ENCODE assay signal across 8 cellular contexts in the genomic region with DNA sequence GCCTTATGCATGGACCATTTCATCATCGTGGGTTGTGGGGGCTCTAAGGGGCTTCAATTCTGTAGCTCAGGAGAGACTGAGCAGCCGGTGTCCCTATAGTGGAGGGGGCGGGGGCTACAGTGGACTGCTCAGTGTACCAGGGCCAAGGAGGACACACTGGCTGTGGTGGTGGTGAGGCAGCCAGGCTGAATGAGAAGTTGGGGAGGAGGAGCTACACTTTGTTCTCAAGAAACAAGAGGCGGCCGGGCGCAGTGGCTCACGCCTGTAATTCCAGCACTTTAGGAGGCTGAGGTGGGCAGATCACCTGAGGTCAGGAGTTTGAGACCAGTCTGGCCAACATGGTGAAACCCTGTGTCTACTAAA. TPM values are rescaled to one million over a fixed set of nuclear protein-coding genes. Genes with fewer than 3 reads are reported as not detected.
DNase-seq lines count a peak whose midpoint lies in the region; ATAC-seq, FAIRE-seq and TF ChIP-seq lines count a peak whose summit lies in the region.
"Not testable (repeated sequence)": the region's sequence is repeated elsewhere in the genome, so short reads cannot be mapped to it uniquely, and the experiment has no call there.

No MANE protein-coding gene starts in this region.

- peak overlapping the region; percentile 58 for H3K27ac Mint-ChIP-seq in astrocyte (ENCODE audit: unreplicated experiment)
- H3K27ac Mint-ChIP-seq in neural crest cell (ENCODE audit: unreplicated experiment): peak overlapping the region; percentile 85
- H3K27ac Mint-ChIP-seq in stimulated activated naive CD8-positive, alpha-beta T cell treated with anti-CD3 and anti-CD28 coated beads, Interleukin-15, amount 100 ng/mL, for 72 hours: not testable (repeated sequence)

- peak overlapping the region; percentile 50 for H3K4me3 Mint-ChIP-seq in astrocyte (ENCODE audit: unreplicated experiment)
- peak overlapping the region; percentile 90 for H3K4me3 Mint-ChIP-seq in neural crest cell
- H3K4me3 Mint-ChIP-seq in stimulated activated naive CD8-positive, alpha-beta T cell treated with anti-CD3 and anti-CD28 coated beads, Interleukin-15, amount 100 ng/mL, for 72 hours: peak overlapping the region; percentile 47 to 77

- not testable (repeated sequence) for H3K27me3 ChIP-seq in astrocyte (ENCODE audit: insufficient read depth, low read length); iPS-18a (ENCODE audit: control insufficient read depth, insufficient read depth, low read length)

- not testable (repeated sequence) for H3K36me3 ChIP-seq in HEK293 (ENCODE audit: control insufficient read depth in 2 of 2, insufficient read depth in 1 of 2, low read length in 2 of 2); OCI-LY7 (ENCODE audit: insufficient read depth, low read length); astrocyte (ENCODE audit: insufficient read depth, low read length); iPS-18a (ENCODE audit: control insufficient read depth, low read depth, low read length)

- intact Hi-C loops in OCI-LY7 (cut with micrococcal nuclease; ENCODE audit: unreplicated experiment): loop anchor here (2.0 kb wide), 1 partner anchor 50 kb away; no protein-coding TSS in a partner anchor

- H3K27ac ChIP-seq in HEK293 (ENCODE audit: extremely low read depth, low read depth, low read length); OCI-LY7 (ENCODE audit: low read depth, low read length, poor library complexity, severe bottlenecking); astrocyte (ENCODE audit: low read depth, low read length); iPS-18a (ENCODE audit: low read length): not testable (repeated sequence)

- H3K4me2 ChIP-seq in OCI-LY7 (ENCODE audit: low read length) (peak overlapping the region; percentile 67; the same call in 1 of the 2 replicates), astrocyte (ENCODE audit: low read length) (peak overlapping the region; percentile 75)

- peak; percentile 39 for DNase-seq in Ammon's horn (ENCODE audit: low spot score)
- DNase-seq in OCI-LY7 (ENCODE audit: low spot score); astrocyte (ENCODE audit: low read depth); epithelial cell of proximal tubule (ENCODE audit: low read depth); neural crest cell (ENCODE audit: low read depth, low spot score); stimulated activated naive CD8-positive, alpha-beta T cell treated with anti-CD3 and anti-CD28 coated beads, Interleukin-15, amount 100 ng/mL, for 72 hours: not testable (repeated sequence)

- H3K4me1 ChIP-seq in HEK293 (ENCODE audit: control insufficient read depth, insufficient read depth, low read length); astrocyte (ENCODE audit: insufficient read depth, low read length); iPS-18a (ENCODE audit: control insufficient read depth, low read depth, low read length): not testable (repeated sequence)
- peaks cover 29% of the 10 kb centered on the region for H3K4me1 ChIP-seq in OCI-LY7 (ENCODE audit: insufficient read depth, low read length, poor library complexity, severe bottlenecking)

- not testable (repeated sequence) for H3K79me2 ChIP-seq in OCI-LY7 (ENCODE audit: insufficient read depth, low read depth, low read length); astrocyte (ENCODE audit: insufficient read depth, low read length)

- H3K4me1 Mint-ChIP-seq in astrocyte (ENCODE audit: low read depth, unreplicated experiment): not testable (repeated sequence)
- H3K4me1 Mint-ChIP-seq in neural crest cell: peaks cover 56% of the 10 kb centered on the region
- peaks cover 60% of the 10 kb centered on the region for H3K4me1 Mint-ChIP-seq in stimulated activated naive CD8-positive, alpha-beta T cell treated with anti-CD3 and anti-CD28 coated beads, Interleukin-15, amount 100 ng/mL, for 72 hours

- not testable (repeated sequence) for BruUV-seq in OCI-LY7 (replicated peaks; lab: Mats Ljungman, UMichigan)

- TF ChIP-seq CTCF in HEK293 (tag by site-specific recombination; IDR thresholded peaks at IDR 0.05); OCI-LY7 (conservative IDR thresholded peaks at IDR 0.05; ENCODE audit: low read length); astrocyte (IDR thresholded peaks at IDR 0.05; ENCODE audit: insufficient read depth, low read depth, low read length); epithelial cell of proximal tubule (conservative IDR thresholded peaks at IDR 0.05; ENCODE audit: low read depth, low read length); neural crest cell (conservative IDR thresholded peaks at IDR 0.05): not testable (repeated sequence)

- H3K36me3 Mint-ChIP-seq in astrocyte (ENCODE audit: low read depth, unreplicated experiment); neural crest cell (ENCODE audit: low read depth): not testable (repeated sequence)

- not testable (repeated sequence) for H3K4me3 ChIP-seq in HEK293 (ENCODE audit: low read depth, low read length); OCI-LY7 (ENCODE audit: low read depth, low read length, poor library complexity, severe bottlenecking); astrocyte (ENCODE audit: insufficient read depth, low read depth, low read length)
- H3K4me3 ChIP-seq in epithelial cell of proximal tubule (ENCODE audit: low read depth, low read length) (peak overlapping the region; percentile 36), iPS-18a (ENCODE audit: low read length) (peak overlapping the region; percentile 60)

- ATAC-seq in stimulated activated naive CD8-positive, alpha-beta T cell treated with anti-CD3 and anti-CD28 coated beads, Interleukin-15, amount 100 ng/mL, for 72 hours: not testable (repeated sequence)

- H3K27me3 Mint-ChIP-seq in astrocyte (ENCODE audit: low read depth, unreplicated experiment): not testable (repeated sequence)
- peaks cover 12% of the 10 kb centered on the region for H3K27me3 Mint-ChIP-seq in neural crest cell (ENCODE audit: low read depth)
- H3K27me3 Mint-ChIP-seq in stimulated activated naive CD8-positive, alpha-beta T cell treated with anti-CD3 and anti-CD28 coated beads, Interleukin-15, amount 100 ng/mL, for 72 hours: peaks cover 79% of the 10 kb centered on the region

- POLR2A ChIA-PET in HEK293 (lab: Yijun Ruan, JAX): interaction anchor here (0.5 to 1.6 kb wide), 4 partner anchors 18 to 49 kb away, joined by 3 to 5 read pairs (median 4); a partner anchor contains a TSS
- POLR2A ChIA-PET in OCI-LY7 (lab: Charles Lee): not testable (repeated sequence)

- not testable (repeated sequence) for H3K9ac ChIP-seq in astrocyte (ENCODE audit: low read length); iPS-18a (ENCODE audit: low read length)

- not testable (repeated sequence) for FAIRE-seq in astrocyte (lab: Jason Lieb, UNC)

- not testable (repeated sequence) for H2AFZ ChIP-seq in OCI-LY7 (ENCODE audit: low read length); astrocyte (ENCODE audit: low read depth, low read length)

- H3K9me2 ChIP-seq in OCI-LY7 (ENCODE audit: insufficient read depth, low read length): not testable (repeated sequence)

- CTCF ChIA-PET in HEK293 (lab: Yijun Ruan, JAX): interaction anchor here (0.7 to 6.6 kb wide), 31 partner anchors 9 to 472 kb away, joined by 3 to 70 read pairs (median 5); a partner anchor contains a TSS
- CTCF ChIA-PET in OCI-LY7 (lab: Charles Lee; ENCODE audit: unreplicated experiment): not testable (repeated sequence)

- H3K9me3 Mint-ChIP-seq in astrocyte (ENCODE audit: unreplicated experiment); neural crest cell; stimulated activated naive CD8-positive, alpha-beta T cell treated with anti-CD3 and anti-CD28 coated beads, Interleukin-15, amount 100 ng/mL, for 72 hours: not testable (repeated sequence)

- not testable (repeated sequence) for H4K20me1 ChIP-seq in OCI-LY7 (ENCODE audit: insufficient read depth, low read length); astrocyte (ENCODE audit: insufficient read depth, low read length)

- H3K9me3 ChIP-seq in HEK293 (ENCODE audit: control insufficient read depth, insufficient read depth, low read depth, low read length); OCI-LY7 (ENCODE audit: low read length); astrocyte (ENCODE audit: insufficient read depth, low read depth, low read length); iPS-18a (ENCODE audit: control insufficient read depth, low read depth, low read length): not testable (repeated sequence)

TF ChIP-seq in HEK293, 187 proteins besides CTCF, POLR2A, EP300 and RAD21 (continues in another document):
- 0 out of 2 replicates have a peak, but pooled peaks have one; percentile 6 for TF ChIP-seq ZEB2 (tag by site-specific recombination; IDR thresholded peaks at IDR 0.05)
- TF ChIP-seq ZNF248 (tag by site-specific recombination; IDR thresholded peaks at IDR 0.05): 0 out of 2 replicates have a peak, but pooled peaks have one; percentile 25

RNA-seq across cellular contexts. Expression of a gene that starts 8.8 kb away (rescaled TPM):
- not detected in 2 replicates for total RNA-seq in OCI-LY7 (2014; rRNA removed; shearing (Covaris generic))
- total RNA-seq in OCI-LY7 (2022): not detected in 2 replicates
- not detected in 2 replicates for total RNA-seq in astrocyte
- not detected in 2 replicates for total RNA-seq in epithelial cell of proximal tubule
- 0.84 and 1.6 TPM in 2 replicates for total RNA-seq in neural crest cell

RNA-seq across cellular contexts. Expression of a gene that starts 11.2 kb away (rescaled TPM):
- 11.6 and 20.9 TPM in 2 replicates for total RNA-seq in OCI-LY7 (2014; rRNA removed; shearing (Covaris generic))
- total RNA-seq in OCI-LY7 (2022) (36.2 and 44.2 TPM in 2 replicates), astrocyte (26.3 and 28.3 TPM in 2 replicates), epithelial cell of proximal tubule (11.6 and 13.3 TPM in 2 replicates), neural crest cell (8.1 and 9.6 TPM in 2 replicates)

RNA-seq across cellular contexts. Expression of a gene that starts 27.0 kb away (rescaled TPM):
- total RNA-seq in OCI-LY7 (2014; rRNA removed; shearing (Covaris generic)): 17.1 and 21.2 TPM in 2 replicates
- total RNA-seq in OCI-LY7 (2022): 16.2 and 17.8 TPM in 2 replicates
- 9.2 and 11.7 TPM in 2 replicates for total RNA-seq in astrocyte
- 1.7 and 3.3 TPM in 2 replicates for total RNA-seq in epithelial cell of proximal tubule
- total RNA-seq in neural crest cell: 21.7 and 22.7 TPM in 2 replicates

RNA-seq across cellular contexts. Expression of a gene that starts 27.4 kb away (rescaled TPM):
- total RNA-seq in OCI-LY7 (2014; rRNA removed; shearing (Covaris generic)): 5.9 and 8.3 TPM in 2 replicates
- total RNA-seq in OCI-LY7 (2022): 2.5 and 4.4 TPM in 2 replicates
- total RNA-seq in astrocyte: 0.73 and 1.4 TPM in 2 replicates
- 2.7 and 10.3 TPM in 2 replicates for total RNA-seq in epithelial cell of proximal tubule
- total RNA-seq in neural crest cell: 1.0 and 1.3 TPM in 2 replicates

RNA-seq across cellular contexts. Expression of a gene that starts 32.2 kb away (rescaled TPM):
- total RNA-seq in OCI-LY7 (2014; rRNA removed; shearing (Covaris generic)): 5.5 and 14.7 TPM in 2 replicates
- total RNA-seq in OCI-LY7 (2022) (3.6 and 4.8 TPM in 2 replicates), astrocyte (8.9 and 9.7 TPM in 2 replicates), epithelial cell of proximal tubule (2.2 and 3.7 TPM in 2 replicates), neural crest cell (5.4 and 7.5 TPM in 2 replicates)
